Comparison of ENCODE assay signal across 20 cellular contexts in genomic region chr17:21140911-21141310, GRCh38.
A peak's percentile ranks its signal among the peaks of the same experiment; 100 is the strongest.
DNase-seq lines count a peak whose midpoint lies in the region; ATAC-seq and TF ChIP-seq lines count a peak whose summit lies in the region.
"Had no signal": no experiment of that assay in that cellular context is flagged by ENCODE, and none has a peak within 500 bp of the region (broad histone marks: within the 10 kb centered on the region; RNA-seq: fewer than 3 reads in every experiment).

No MANE protein-coding gene starts in this region.

- H3K4me3 ChIP-seq in NB4 (ENCODE audit: low read depth, low read length) = no peak overlapping the region
- H3K4me3 ChIP-seq: gastroesophageal sphincter had no signal

- no peak for TF ChIP-seq POLR2A in NB4 (IDR thresholded peaks at IDR 0.05; ENCODE audit: extremely low read depth, insufficient read length)

- H3K27ac Mint-ChIP-seq in activated T-cell treated with anti-CD3 and anti-CD28 coated beads, Interleukin-2, amount 50 U/mL, for 24 hours = peak overlapping the region; percentile 14
- H3K27ac Mint-ChIP-seq in activated naive CD8-positive, alpha-beta T cell treated with anti-CD3 and anti-CD28 coated beads, Interleukin-2, amount 50 U/mL, for 24 hours = no peak overlapping the region
- H3K27ac Mint-ChIP-seq: activated naive CD8-positive, alpha-beta T cell; CD8-positive, alpha-beta memory T cell had no signal

- H3K9me3 Mint-ChIP-seq in activated T-cell treated with anti-CD3 and anti-CD28 coated beads, Interleukin-2, amount 50 U/mL, for 24 hours = no peaks in the 10 kb centered on the region
- no peaks in the 10 kb centered on the region for H3K9me3 Mint-ChIP-seq in activated naive CD8-positive, alpha-beta T cell treated with anti-CD3 and anti-CD28 coated beads, Interleukin-2, amount 50 U/mL, for 24 hours
- H3K9me3 Mint-ChIP-seq: CD8-positive, alpha-beta memory T cell had no signal

- peaks cover 8% of the 10 kb centered on the region for H3K4me1 Mint-ChIP-seq in activated T-cell treated with anti-CD3 and anti-CD28 coated beads, Interleukin-2, amount 50 U/mL, for 24 hours (ENCODE audit: low read depth)
- H3K4me1 Mint-ChIP-seq in activated naive CD8-positive, alpha-beta T cell treated with anti-CD3 and anti-CD28 coated beads, Interleukin-2, amount 50 U/mL, for 24 hours = peaks cover 6% of the 10 kb centered on the region
- H3K4me1 Mint-ChIP-seq: CD8-positive, alpha-beta memory T cell had no signal

- TF ChIP-seq CTCF in NB4 (IDR thresholded peaks at IDR 0.05; ENCODE audit: low read depth, low read length) = no peak

- DNase-seq in activated T-cell treated with anti-CD3 and anti-CD28 coated beads, Interleukin-2, amount 50 U/mL, for 24 hours = no peak
- DNase-seq in activated T-cell treated with anti-CD3 and anti-CD28 coated beads for 4 hours = no peak
- DNase-seq in NB4 (ENCODE audit: low read depth) = peak; percentile 76
- no peak for DNase-seq in NCI-H526 treated with DMSO at 0.1 percent for 48 hours (lab: John Stamatoyannopoulos, UW)
- no peak for DNase-seq in anterior cingulate cortex (lab: John Stamatoyannopoulos, UW)
- no peak for DNase-seq in activated naive CD8-positive, alpha-beta T cell treated with anti-CD3 and anti-CD28 coated beads, Interleukin-2, amount 50 U/mL, for 24 hours
- DNase-seq in OCI-M2 (lab: John Stamatoyannopoulos, UW; ENCODE audit: unreplicated experiment) = no peak
- DNase-seq: 8988T; activated CD4-positive, CD25-positive, alpha-beta regulatory T cell; activated CD8-positive, alpha-beta memory T cell treated with anti-CD3 and anti-CD28 coated beads, Interleukin-2, amount 50 U/mL, for 48 hours; caudate nucleus; CD8-positive, alpha-beta memory T cell; NCI-H1092; NCI-H446; stimulated activated naive CD4-positive, alpha-beta T cell treated with Interleukin-2 at 50 U/mL for 16 hours; SW 1271 had no signal

- peaks cover 30% of the 10 kb centered on the region for H3K36me3 Mint-ChIP-seq in activated T-cell treated with anti-CD3 and anti-CD28 coated beads, Interleukin-2, amount 50 U/mL, for 24 hours (ENCODE audit: low read depth)
- H3K36me3 Mint-ChIP-seq in activated naive CD8-positive, alpha-beta T cell treated with anti-CD3 and anti-CD28 coated beads, Interleukin-2, amount 50 U/mL, for 24 hours (ENCODE audit: low read depth) = peaks cover 22% of the 10 kb centered on the region

- no peaks in the 10 kb centered on the region for H3K27me3 Mint-ChIP-seq in activated T-cell treated with anti-CD3 and anti-CD28 coated beads, Interleukin-2, amount 50 U/mL, for 24 hours
- H3K27me3 Mint-ChIP-seq in activated naive CD8-positive, alpha-beta T cell treated with anti-CD3 and anti-CD28 coated beads, Interleukin-2, amount 50 U/mL, for 24 hours = no peaks in the 10 kb centered on the region
- H3K27me3 Mint-ChIP-seq: activated naive CD8-positive, alpha-beta T cell; CD8-positive, alpha-beta memory T cell had no signal

- H3K4me3 Mint-ChIP-seq in activated T-cell treated with anti-CD3 and anti-CD28 coated beads, Interleukin-2, amount 50 U/mL, for 24 hours = no peak overlapping the region
- no peak overlapping the region for H3K4me3 Mint-ChIP-seq in activated naive CD8-positive, alpha-beta T cell treated with anti-CD3 and anti-CD28 coated beads, Interleukin-2, amount 50 U/mL, for 24 hours
- H3K4me3 Mint-ChIP-seq: activated naive CD8-positive, alpha-beta T cell; CD8-positive, alpha-beta memory T cell had no signal

- peak; percentile 47 for ATAC-seq in HG02938 (IDR thresholded peaks at IDR 0.05; ENCODE audit: unreplicated experiment)
- no peak for ATAC-seq in activated naive CD8-positive, alpha-beta T cell treated with anti-CD3 and anti-CD28 coated beads, Interleukin-2, amount 50 U/mL, for 24 hours
- ATAC-seq: gastroesophageal sphincter, Panc1 had no signal
